In the genomic region with DNA sequence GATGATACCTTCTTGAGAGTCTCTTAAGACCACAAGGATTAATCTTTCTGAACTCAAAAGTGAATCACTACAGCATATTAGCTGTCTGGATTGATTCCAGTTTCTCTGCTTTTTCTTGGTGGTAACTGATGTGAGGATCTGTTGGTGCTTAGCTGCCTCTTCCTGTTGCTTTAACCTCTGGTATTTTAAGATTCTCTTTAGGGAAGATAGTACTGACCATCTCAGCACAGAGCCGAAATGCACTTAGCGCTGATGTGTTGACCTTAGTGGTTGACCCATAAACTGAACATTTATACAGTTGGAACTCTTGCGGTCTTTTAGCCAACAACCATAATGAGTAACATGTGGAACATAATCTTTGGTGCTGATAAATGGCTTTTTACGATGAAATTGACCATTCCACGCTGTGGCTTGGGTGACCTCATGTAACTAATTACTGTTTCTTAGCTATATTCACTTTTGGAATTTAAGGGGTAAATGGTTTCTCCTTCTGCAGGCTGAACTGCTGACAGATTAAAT, we compare ENCODE assay signal across 9 cellular contexts. TPM values are rescaled to one million over a fixed set of nuclear protein-coding genes. Genes with fewer than 3 reads are reported as not detected.
DNase-seq lines count a peak whose midpoint lies in the region; ATAC-seq and TF ChIP-seq lines count a peak whose summit lies in the region.
"Had no signal": no experiment of that assay in that cellular context is flagged by ENCODE, and none has a peak within 500 bp of the region (broad histone marks: within the 10 kb centered on the region; RNA-seq: fewer than 3 reads in every experiment).

No MANE protein-coding gene starts in this region.

- H3K36me3 Mint-ChIP-seq in glutamatergic neuron (ENCODE audit: unreplicated experiment) = no peaks in the 10 kb centered on the region

- intact Hi-C loops in PC-3 (cut with micrococcal nuclease) = no loop called here

- no peak overlapping the region for H3K9ac ChIP-seq in PC-3 (ENCODE audit: low read length)

- H3K4me1 ChIP-seq in PC-3 (ENCODE audit: insufficient read depth, low read length) = peaks cover 26% of the 10 kb centered on the region

- H3K4me1 Mint-ChIP-seq in glutamatergic neuron (ENCODE audit: low read depth, unreplicated experiment) = peaks cover 8% of the 10 kb centered on the region

- peak; percentile 90 for ATAC-seq in PC-3
- ATAC-seq in omental fat pad (ENCODE audit: low FRiP score) = peak; percentile 87
- no peak for ATAC-seq in HG03159 (IDR thresholded peaks at IDR 0.05; ENCODE audit: unreplicated experiment)
- ATAC-seq in HG03521 (IDR thresholded peaks at IDR 0.05; ENCODE audit: unreplicated experiment) = no peak

- TF ChIP-seq CTCF in PC-3 (conservative IDR thresholded peaks at IDR 0.05; ENCODE audit: low read depth, low read length) = no peak
- no peak for TF ChIP-seq CTCF in epithelial cell of esophagus (IDR thresholded peaks at IDR 0.05; ENCODE audit: insufficient read depth, low read depth, low read length, missing control alignments)
- no peak for TF ChIP-seq CTCF in omental fat pad (IDR thresholded peaks at IDR 0.05)
- no peak for TF ChIP-seq CTCF in glutamatergic neuron (IDR thresholded peaks at IDR 0.05; ENCODE audit: partially characterized antibody, unreplicated experiment)

- no peak overlapping the region for H2AFZ ChIP-seq in PC-3 (ENCODE audit: low read length)

- H3K4me3 Mint-ChIP-seq in glutamatergic neuron (ENCODE audit: unreplicated experiment) = no peak overlapping the region

- peaks cover 13% of the 10 kb centered on the region for H3F3A ChIP-seq in PC-3 (ENCODE audit: low read length, unreplicated experiment)

- CTCF ChIA-PET in PC-3 (lab: Charles Lee) = interaction anchor here (0.7 to 0.8 kb wide), 2 partner anchors 33 to 100 kb away, joined by 3 read pairs; no protein-coding TSS in a partner anchor

- peaks cover 6% of the 10 kb centered on the region; the same call in 1 of the 2 replicates for H3K36me3 ChIP-seq in PC-3 (ENCODE audit: low read depth, low read length)

- H4K20me1 ChIP-seq in PC-3 (ENCODE audit: low read length) = peaks cover 48% of the 10 kb centered on the region

- H3K27ac ChIP-seq in PC-3 (ENCODE audit: low read length) = peak overlapping the region; percentile 57

- no peaks in the 10 kb centered on the region for H3K9me2 ChIP-seq in PC-3 (replicated peaks; ENCODE audit: low read length)

- no peaks in the 10 kb centered on the region for H3K27me3 Mint-ChIP-seq in glutamatergic neuron (ENCODE audit: unreplicated experiment)

- DNase-seq in EH (ENCODE audit: low read depth) = peak; percentile 99
- DNase-seq in PC-3 = peak; percentile 97
- DNase-seq in epithelial cell of esophagus (ENCODE audit: low read depth) = peak; percentile 61
- no peak for DNase-seq in omental fat pad (ENCODE audit: low spot score)
- DNase-seq in glutamatergic neuron = no peak
- DNase-seq in SKM-1 treated with dmso at 0.1 percent for 144 hours (lab: John Stamatoyannopoulos, UW; ENCODE audit: unreplicated experiment) = no peak
- DNase-seq: GOT3 had no signal

- H3K79me2 ChIP-seq in PC-3 (ENCODE audit: low read length) = peaks cover 85% of the 10 kb centered on the region

- peak overlapping the region; percentile 56 for H3K4me2 ChIP-seq in PC-3 (ENCODE audit: low read length)

- no peak overlapping the region for H3K27ac Mint-ChIP-seq in glutamatergic neuron (ENCODE audit: unreplicated experiment)

- BruUV-seq in PC-3 (replicated peaks; lab: Mats Ljungman, UMichigan) = no TSS peak

- POLR2A ChIA-PET in PC-3 (lab: Charles Lee; ENCODE audit: unreplicated experiment) = no interaction called here

- H3K4me3 ChIP-seq in PC-3 (ENCODE audit: low read length) (no peak overlapping the region), epithelial cell of esophagus (ENCODE audit: low read length) (no peak overlapping the region)

- H3K27me3 ChIP-seq in PC-3 (ENCODE audit: low read length) = no peaks in the 10 kb centered on the region

- no peaks in the 10 kb centered on the region for H3K9me3 Mint-ChIP-seq in glutamatergic neuron (ENCODE audit: unreplicated experiment)

- no peaks in the 10 kb centered on the region for H3K9me3 ChIP-seq in PC-3 (ENCODE audit: low read length)

RNA-seq across cellular contexts. Expression of a gene that starts 33.7 kb away (rescaled TPM):
- total RNA-seq in PC-3 (2014; rRNA removed) (345 and 371 TPM in 2 replicates), omental fat pad (100 to 1,000 TPM; 288 to 530 (median 485) TPM), glutamatergic neuron (ENCODE audit: unreplicated experiment) (183 TPM)

RNA-seq across cellular contexts. Expression of a gene that starts 56.2 kb away (rescaled TPM):
- 231 and 289 TPM in 2 replicates for total RNA-seq in PC-3 (2014; rRNA removed)
- 10 to 100 TPM in 2 of 4 donors, 1 to 10 TPM in 2; 4.4 to 49.1 (median 10.8) TPM for total RNA-seq in omental fat pad
- total RNA-seq in glutamatergic neuron (ENCODE audit: unreplicated experiment) = 0.12 TPM

Comparison
In these comparisons a context has a peak if more than half of its experiments do, and no peak if none do; other contexts are left out.
1. DNase-seq: peak in EH (single experiment), PC-3 (single experiment) and epithelial cell of esophagus (single experiment); none in omental fat pad (single experiment), glutamatergic neuron (single experiment) and SKM-1 treated with dmso at 0.1 percent for 144 hours (single experiment).
2. ATAC-seq: peak in PC-3 (single experiment) and omental fat pad (single experiment); none in HG03159 (single experiment) and HG03521 (single experiment).